17 cellular contexts compared by ENCODE assay signal in genomic region chr6:22251331-22251730, GRCh38. TPM values are rescaled to one million over a fixed set of nuclear protein-coding genes. Genes with fewer than 3 reads are reported as not detected.
DNase-seq lines count a peak whose midpoint lies in the region; ATAC-seq, FAIRE-seq and TF ChIP-seq lines count a peak whose summit lies in the region.
"Had no signal": no experiment of that assay in that cellular context is flagged by ENCODE, and none has a peak within 500 bp of the region (broad histone marks: within the 10 kb centered on the region; RNA-seq: fewer than 3 reads in every experiment).

No MANE protein-coding gene starts in this region.

- H3K4me3 Mint-ChIP-seq in brain = peak overlapping the region in 1 of 5 experiments; percentile 74
- H3K4me3 Mint-ChIP-seq: activated CD4-positive, alpha-beta memory T cell treated with anti-CD3 and anti-CD28 coated beads, Interleukin-2, amount 10 ng/mL, durations not matched to agents 7 days and 5 days; activated naive CD4-positive, alpha-beta T cell treated with anti-CD3 and anti-CD28 coated beads for 36 hours; dendritic cell treated with granulocyte-macrophage colony-stimulating factor and Interleukin-4, amounts not matched to agents 40 ng/mL and 50 ng/mL, for 4 days; IgD-negative memory B cell had no signal

- H3K27me3 ChIP-seq in iPS-20b (ENCODE audit: insufficient read depth, low read length) = no peaks in the 10 kb centered on the region
- H3K27me3 ChIP-seq in tibial nerve = no peaks in the 10 kb centered on the region
- H3K27me3 ChIP-seq: spleen had no signal

- peak overlapping the region; percentile 54; the same call in 1 of the 2 replicates for H3K9ac ChIP-seq in iPS-20b (ENCODE audit: low read depth, low read length)

- no peak for TF ChIP-seq CTCF in brain (conservative IDR thresholded peaks at IDR 0.05)
- TF ChIP-seq CTCF in tibial nerve (IDR thresholded peaks at IDR 0.05) = no peak

- H3K4me3 ChIP-seq in iPS-20b (ENCODE audit: low read length) (peak overlapping the region; percentile 52; the same call in 1 of the 2 replicates), tibial nerve (no peak overlapping the region)
- H3K4me3 ChIP-seq: spleen had no signal

- 42 to 48% methylated on average over 1 of the region's 1 CpG for WGBS in tibial nerve, 2 donors

- TF ChIP-seq POLR2A in GM12892 (IDR thresholded peaks at IDR 0.05; ENCODE audit: low read depth, low read length) (no peak), tibial nerve (IDR thresholded peaks at IDR 0.05) (no peak)

- in situ Hi-C loops in ACHN (cut with HindIII; ENCODE audit: low pct_ligation_motif_present, low pct_unique_long_range_greater_than_20kb, low sequenced_read_pairs) = no loop called here

- peak overlapping the region; percentile 50 for H3K27ac ChIP-seq in iPS-20b (ENCODE audit: low read length)
- no peak overlapping the region for H3K27ac ChIP-seq in tibial nerve
- H3K27ac ChIP-seq: spleen had no signal

- ATAC-seq in HG02588 (IDR thresholded peaks at IDR 0.05; ENCODE audit: unreplicated experiment) = no peak

- H3K27me3 Mint-ChIP-seq in brain = peaks cover 4% of the 10 kb centered on the region
- H3K27me3 Mint-ChIP-seq: activated CD4-positive, alpha-beta memory T cell treated with anti-CD3 and anti-CD28 coated beads, Interleukin-2, amount 10 ng/mL, durations not matched to agents 7 days and 5 days; dendritic cell treated with granulocyte-macrophage colony-stimulating factor and Interleukin-4, amounts not matched to agents 40 ng/mL and 50 ng/mL, for 4 days; IgD-negative memory B cell had no signal

- FAIRE-seq in GM12892 (lab: Jason Lieb, UNC) = no peak

- H3K36me3 ChIP-seq in iPS-20b (ENCODE audit: insufficient read depth, low read depth, low read length) (no peaks in the 10 kb centered on the region), tibial nerve (no peaks in the 10 kb centered on the region)
- H3K36me3 ChIP-seq: spleen had no signal

- H3K36me3 Mint-ChIP-seq in brain = no peaks in the 10 kb centered on the region
- H3K36me3 Mint-ChIP-seq: IgD-negative memory B cell had no signal

- peaks cover 92% of the 10 kb centered on the region for H3K4me1 Mint-ChIP-seq in brain
- H3K4me1 Mint-ChIP-seq: activated CD4-positive, alpha-beta memory T cell treated with anti-CD3 and anti-CD28 coated beads, Interleukin-2, amount 10 ng/mL, durations not matched to agents 7 days and 5 days; IgD-negative memory B cell had no signal

- DNase-seq in ACHN (peak; percentile 67), HT1080 (ENCODE audit: low read depth) (peak; percentile 64), inferior parietal cortex (ENCODE audit: extremely low spot score) (no peak), GM12892 (ENCODE audit: insufficient read length) (no peak), tibial nerve (ENCODE audit: low spot score in 2 of 2) (no peak)
- DNase-seq: activated CD4-positive, alpha-beta memory T cell treated with anti-CD3 and anti-CD28 coated beads, Interleukin-2, amount 10 ng/mL, durations not matched to agents 7 days and 5 days; activated naive CD4-positive, alpha-beta T cell treated with anti-CD3 and anti-CD28 coated beads for 36 hours; AML-193; hippocampal formation; NCI-H2029; spleen had no signal

- TF ChIP-seq EP300 in tibial nerve (IDR thresholded peaks at IDR 0.05) = peak in 1 of 2 donors; percentile 25

- peak overlapping the region; percentile 58 to 98 (median 95) for H3K27ac Mint-ChIP-seq in brain
- H3K27ac Mint-ChIP-seq: activated CD4-positive, alpha-beta memory T cell treated with anti-CD3 and anti-CD28 coated beads, Interleukin-2, amount 10 ng/mL, durations not matched to agents 7 days and 5 days; activated naive CD4-positive, alpha-beta T cell treated with anti-CD3 and anti-CD28 coated beads for 36 hours; dendritic cell treated with granulocyte-macrophage colony-stimulating factor and Interleukin-4, amounts not matched to agents 40 ng/mL and 50 ng/mL, for 4 days; IgD-negative memory B cell had no signal

- H3K9me3 Mint-ChIP-seq in brain = peaks cover 0 to 9% (median 7%) of the 10 kb centered on the region in 5 experiments
- H3K9me3 Mint-ChIP-seq: activated naive CD4-positive, alpha-beta T cell treated with anti-CD3 and anti-CD28 coated beads for 36 hours; dendritic cell treated with granulocyte-macrophage colony-stimulating factor and Interleukin-4, amounts not matched to agents 40 ng/mL and 50 ng/mL, for 4 days had no signal

- H3K9me3 ChIP-seq in iPS-20b (ENCODE audit: insufficient read depth, low read depth, low read length) (no peaks in the 10 kb centered on the region), tibial nerve (no peaks in the 10 kb centered on the region)
- H3K9me3 ChIP-seq: spleen had no signal

- H3K4me1 ChIP-seq in iPS-20b (ENCODE audit: insufficient read depth, low read length) (peaks cover 41% of the 10 kb centered on the region), tibial nerve (peaks cover 0 to 28% (median 0%) of the 10 kb centered on the region in 4 donors)
- H3K4me1 ChIP-seq: spleen had no signal

RNA-seq across cellular contexts. Expression of gene PRL, which starts 45.5 kb away (rescaled TPM):
- not detected in 2 replicates for total RNA-seq in HT1080 (2014; rRNA removed; shearing (Covaris generic))
- polyA plus RNA-seq in HT1080 (2015; cell fraction: cytosol; rRNA removed) = not detected in 2 replicates
- polyA plus RNA-seq in HT1080 (2015; cell fraction: nucleus; rRNA removed) = not detected in 2 replicates
- not detected for polyA plus RNA-seq in brain (ENCODE audit: insufficient read depth, low read depth, low replicate concordance)
- 0.76 TPM for polyA plus RNA-seq in GM12892 (2012; ENCODE audit: missing spikeins)
- not detected for total RNA-seq in tibial nerve
- total RNA-seq: activated CD4-positive, alpha-beta memory T cell treated with anti-CD3 and anti-CD28 coated beads, Interleukin-2, amount 10 ng/mL, durations not matched to agents 7 days and 5 days; activated naive CD4-positive, alpha-beta T cell treated with anti-CD3 and anti-CD28 coated beads for 36 hours; mucosa of gallbladder had no signal
- polyA plus RNA-seq: IgD-negative memory B cell had no signal

Comparison
In these comparisons a context has a peak if more than half of its experiments do, and no peak if none do; other contexts are left out.
1. DNase-seq: peak in ACHN (single experiment) and HT1080 (single experiment); none in inferior parietal cortex (single experiment), GM12892 (single experiment) and tibial nerve (0 of 2).